ENCODE assay signal across 10 cellular contexts in the genomic region with DNA sequence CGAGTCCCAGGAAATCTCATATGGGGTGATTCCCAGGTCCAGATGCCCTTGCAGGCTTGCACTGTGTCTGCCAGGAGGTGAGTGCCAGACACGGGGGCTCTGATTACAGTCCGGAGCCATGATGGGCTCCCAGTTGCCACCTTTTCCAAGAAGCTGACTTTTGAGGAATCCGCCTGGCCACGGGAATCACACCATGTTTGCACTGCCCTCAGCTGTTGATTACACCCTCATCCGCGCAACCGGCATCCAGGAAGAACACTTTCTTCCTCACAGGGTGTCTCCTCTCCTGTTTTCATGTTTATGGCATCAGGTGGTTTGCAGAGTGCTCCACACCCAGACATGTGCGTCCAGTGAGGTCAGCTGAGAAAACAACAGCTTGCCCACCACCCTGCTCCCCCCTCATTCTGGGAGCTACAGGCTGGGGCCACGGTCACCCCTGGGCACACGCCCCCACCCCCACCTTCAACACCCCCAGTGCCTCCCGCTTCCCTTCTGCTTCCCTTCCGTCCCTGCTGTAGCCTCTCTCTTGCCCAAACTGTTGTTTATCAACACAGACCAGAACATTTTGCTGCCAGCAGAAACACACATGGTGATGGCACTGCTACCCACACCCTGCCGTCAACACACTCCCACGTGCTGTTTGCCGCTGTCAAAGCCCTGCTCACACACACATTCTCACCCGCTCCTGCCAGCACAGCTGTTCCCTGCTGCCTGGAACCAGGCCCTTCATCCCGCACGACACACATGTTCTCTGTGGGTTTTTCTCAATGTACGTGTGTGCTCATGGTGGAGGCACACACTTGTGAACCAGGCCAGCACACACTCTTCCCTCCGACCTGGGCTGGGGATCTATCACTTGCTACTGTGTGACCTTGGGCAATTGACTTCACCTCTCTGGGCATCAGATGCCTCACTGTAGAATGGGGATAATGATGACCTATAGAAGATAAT. TPM values are rescaled to one million over a fixed set of nuclear protein-coding genes. Genes with fewer than 3 reads are reported as not detected.
A peak's percentile ranks its signal among the peaks of the same experiment; 100 is the strongest.
DNase-seq lines count a peak whose midpoint lies in the region; ATAC-seq and TF ChIP-seq lines count a peak whose summit lies in the region.
"Had no signal": no experiment of that assay in that cellular context is flagged by ENCODE, and none has a peak within 500 bp of the region (broad histone marks: within the 10 kb centered on the region; RNA-seq: fewer than 3 reads in every experiment).

No MANE protein-coding gene starts in this region.

- no peaks in the 10 kb centered on the region for H3K36me3 ChIP-seq in mucosa of rectum (ENCODE audit: control insufficient read depth in 2 of 2, insufficient read depth in 2 of 2, low read length in 2 of 2)
- H3K36me3 ChIP-seq: thoracic aorta, WERI-Rb-1 had no signal

- ATAC-seq in HG03439 (IDR thresholded peaks at IDR 0.05; ENCODE audit: unreplicated experiment) (no peak), HG02588 (IDR thresholded peaks at IDR 0.05; ENCODE audit: unreplicated experiment) (no peak), GM21515 (IDR thresholded peaks at IDR 0.05; ENCODE audit: unreplicated experiment) (no peak)

- H3K4me3 Mint-ChIP-seq in activated naive CD4-positive, alpha-beta T cell treated with anti-CD3 and anti-CD28 coated beads, Interleukin-2, amount 10 ng/mL, durations not matched to agents 7 days and 5 days, result no peak overlapping the region
- H3K4me3 Mint-ChIP-seq in chondrocyte (ENCODE audit: unreplicated experiment), result no peak overlapping the region

- H3K27me3 ChIP-seq in mucosa of rectum (ENCODE audit: control insufficient read depth in 2 of 2, insufficient read depth in 2 of 2, low read length in 2 of 2), result no peaks in the 10 kb centered on the region

- peak overlapping the region; percentile 73 to 90 for H3K27ac ChIP-seq in mucosa of rectum (ENCODE audit: low read depth in 2 of 2, low read length in 2 of 2)
- H3K27ac ChIP-seq: thoracic aorta, WERI-Rb-1 had no signal

- H3K4me1 ChIP-seq in mucosa of rectum (ENCODE audit: control insufficient read depth in 2 of 2, insufficient read depth in 2 of 2, low read length in 2 of 2), result peaks cover 24 to 36% of the 10 kb centered on the region in 2 donors

- CTCF ChIA-PET in activated naive CD4-positive, alpha-beta T cell treated with anti-CD3 and anti-CD28 coated beads, Interleukin-2, amount 10 ng/mL, durations not matched to agents 7 days and 5 days (lab: Charles Lee), result interaction anchor here (1.0 to 2.6 kb wide), 6 partner anchors 9 to 34 kb away, joined by 3 to 7 read pairs (median 4); no protein-coding TSS in a partner anchor

- TF ChIP-seq CTCF in chondrocyte (IDR thresholded peaks at IDR 0.05), result no peak

- no peaks in the 10 kb centered on the region for H3K9me3 Mint-ChIP-seq in activated naive CD4-positive, alpha-beta T cell treated with anti-CD3 and anti-CD28 coated beads, Interleukin-2, amount 10 ng/mL, durations not matched to agents 7 days and 5 days
- no peaks in the 10 kb centered on the region for H3K9me3 Mint-ChIP-seq in chondrocyte (ENCODE audit: low read depth)

- peaks cover 77% of the 10 kb centered on the region for H3K4me1 Mint-ChIP-seq in activated naive CD4-positive, alpha-beta T cell treated with anti-CD3 and anti-CD28 coated beads, Interleukin-2, amount 10 ng/mL, durations not matched to agents 7 days and 5 days
- peaks cover 29% of the 10 kb centered on the region for H3K4me1 Mint-ChIP-seq in chondrocyte (ENCODE audit: low read depth)

- no peak for DNase-seq in activated naive CD4-positive, alpha-beta T cell treated with anti-CD3 and anti-CD28 coated beads, Interleukin-2, amount 10 ng/mL, durations not matched to agents 7 days and 5 days
- DNase-seq in activated naive CD4-positive, alpha-beta T cell treated with anti-CD3 and anti-CD28 coated beads, Interleukin-2, amount 50 U/mL, for 16 hours, result no peak
- DNase-seq in chondrocyte (ENCODE audit: low spot score), result no peak
- no peak for DNase-seq in GOT3 (lab: John Stamatoyannopoulos, UW)
- DNase-seq: WERI-Rb-1 had no signal

- no peaks in the 10 kb centered on the region for H3K27me3 Mint-ChIP-seq in activated naive CD4-positive, alpha-beta T cell treated with anti-CD3 and anti-CD28 coated beads, Interleukin-2, amount 10 ng/mL, durations not matched to agents 7 days and 5 days
- no peaks in the 10 kb centered on the region for H3K27me3 Mint-ChIP-seq in chondrocyte (ENCODE audit: low read depth)

- peak overlapping the region; percentile 38 to 59 for H3K9ac ChIP-seq in mucosa of rectum (ENCODE audit: low read depth in 1 of 2, low read length in 2 of 2)

- no peaks in the 10 kb centered on the region for H3K36me3 Mint-ChIP-seq in activated naive CD4-positive, alpha-beta T cell treated with anti-CD3 and anti-CD28 coated beads, Interleukin-2, amount 10 ng/mL, durations not matched to agents 7 days and 5 days
- H3K36me3 Mint-ChIP-seq in chondrocyte (ENCODE audit: low read depth), result no peaks in the 10 kb centered on the region

- H3K9me3 ChIP-seq in mucosa of rectum (ENCODE audit: control insufficient read depth in 2 of 2, low read length in 2 of 2), result no peaks in the 10 kb centered on the region
- H3K9me3 ChIP-seq: thoracic aorta had no signal

- H3K27ac Mint-ChIP-seq in activated naive CD4-positive, alpha-beta T cell treated with anti-CD3 and anti-CD28 coated beads, Interleukin-2, amount 10 ng/mL, durations not matched to agents 7 days and 5 days, result peak overlapping the region; percentile 36
- peak overlapping the region; percentile 46 for H3K27ac Mint-ChIP-seq in chondrocyte (ENCODE audit: unreplicated experiment)

- peak overlapping the region; percentile 27 to 30 for H3K4me3 ChIP-seq in mucosa of rectum (ENCODE audit: low read length in 2 of 2)
- H3K4me3 ChIP-seq: thoracic aorta had no signal

RNA-seq across cellular contexts. Expression of gene DDIT4, which starts 35.8 kb away (rescaled TPM):
- total RNA-seq in chondrocyte, result 68.5 to 241 TPM (median 227 TPM) in 3 replicates

RNA-seq across cellular contexts. Expression of gene DNAJB12, which starts 45.2 kb away (rescaled TPM):
- 27.3 to 29.8 TPM (median 28.7 TPM) in 3 replicates for total RNA-seq in chondrocyte
